Comparison of ENCODE assay signal across 8 cellular contexts in the genomic region with DNA sequence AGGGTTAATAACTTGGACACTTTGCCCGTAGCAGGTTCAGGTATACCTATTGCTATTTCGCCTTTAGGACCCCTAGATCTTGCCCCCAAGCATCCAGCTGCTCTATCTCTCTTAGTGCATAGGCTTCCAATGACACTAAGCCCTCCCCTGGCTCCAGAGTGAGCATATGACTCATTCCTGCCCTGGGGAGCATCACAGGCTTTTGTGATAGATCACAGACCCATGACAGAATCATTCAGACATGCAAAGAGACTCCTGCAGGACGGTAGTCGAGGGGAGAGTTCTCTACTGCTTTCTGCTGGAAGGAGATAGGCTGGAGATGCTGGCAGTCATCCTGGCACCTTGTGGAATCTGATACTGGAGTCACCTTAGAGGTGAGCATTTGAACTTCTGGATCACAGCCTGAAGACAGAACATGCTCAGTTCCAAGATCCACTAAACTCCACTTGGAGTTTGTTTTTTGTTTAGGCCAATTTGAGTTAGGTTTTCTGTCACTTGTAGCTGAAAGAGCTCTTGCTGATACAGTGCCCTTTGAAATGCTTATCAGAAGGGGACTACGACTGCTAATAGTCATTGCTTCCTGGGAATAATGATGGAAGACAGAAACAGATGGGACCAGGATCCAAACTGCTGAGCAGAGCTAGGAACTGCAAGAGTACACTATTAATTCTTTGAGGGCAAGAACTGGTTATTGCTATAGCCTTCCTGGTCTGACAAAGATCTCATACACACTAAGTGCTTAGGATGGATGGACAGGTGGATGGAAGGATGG. TPM values are rescaled to one million over a fixed set of nuclear protein-coding genes. Genes with fewer than 3 reads are reported as not detected.
A peak's percentile ranks its signal among the peaks of the same experiment; 100 is the strongest.
DNase-seq lines count a peak whose midpoint lies in the region; ATAC-seq and TF ChIP-seq lines count a peak whose summit lies in the region.

No MANE protein-coding gene starts in this region.

- intact Hi-C loops in mammary epithelial cell (cut with micrococcal nuclease), result no loop called here
- intact Hi-C loops in left lung (cut with DNase I), result no loop called here
- intact Hi-C loops in upper lobe of right lung (cut with DNase I), result no loop called here

- no peaks in the 10 kb centered on the region for H3K27me3 ChIP-seq in BJ (ENCODE audit: control insufficient read depth, insufficient read depth, low read length)
- H3K27me3 ChIP-seq in mammary epithelial cell (ENCODE audit: insufficient read depth, low read length), result no peaks in the 10 kb centered on the region
- H3K27me3 ChIP-seq in left lung, result no peaks in the 10 kb centered on the region
- H3K27me3 ChIP-seq in upper lobe of right lung, result no peaks in the 10 kb centered on the region

- no peak overlapping the region for H3K9ac ChIP-seq in mammary epithelial cell (ENCODE audit: insufficient read depth, low read length)

- H3K4me1 ChIP-seq in mammary epithelial cell (ENCODE audit: insufficient read depth, low read length) (peaks cover 13% of the 10 kb centered on the region), left lung (peaks cover 8 to 31% of the 10 kb centered on the region in 2 donors), upper lobe of right lung (peaks cover 32% of the 10 kb centered on the region)

- WGBS in mammary epithelial cell (ENCODE audit: low coverage, missing lambda C conversion rate), result 20% methylated on average over 5 of the region's 5 CpGs

- TF ChIP-seq CTCF in BJ (IDR thresholded peaks at IDR 0.05; ENCODE audit: insufficient read depth, low read depth, low read length), result 0 out of 2 replicates have a peak, but pooled peaks have one; percentile 9
- TF ChIP-seq CTCF in mammary epithelial cell (conservative IDR thresholded peaks at IDR 0.05 in 1 of 2, IDR thresholded peaks at IDR 0.05 in 1 of 2; ENCODE audit: extremely low read depth in 1 of 2, insufficient read depth in 1 of 2, low read depth in 1 of 2, low read length in 2 of 2), result no peak
- TF ChIP-seq CTCF in left lung (IDR thresholded peaks at IDR 0.05), result no peak
- TF ChIP-seq CTCF in upper lobe of right lung (IDR thresholded peaks at IDR 0.05), result no peak

- ATAC-seq in GM18867 (IDR thresholded peaks at IDR 0.05; ENCODE audit: unreplicated experiment) (peak; percentile 75), HG03064 (IDR thresholded peaks at IDR 0.05; ENCODE audit: low read depth, unreplicated experiment) (peak; percentile 79), left lung (peak; percentile 81), upper lobe of right lung (peak; percentile 54)

- no peak overlapping the region for H3K27ac ChIP-seq in mammary epithelial cell (ENCODE audit: insufficient read depth, low read depth, low read length)
- no peak overlapping the region for H3K27ac ChIP-seq in left lung
- no peak overlapping the region for H3K27ac ChIP-seq in upper lobe of right lung

- CTCF ChIA-PET in BJ (lab: Yijun Ruan, JAX), result interaction anchor here (0.7 to 1.0 kb wide), 2 partner anchors 14 to 23 kb away, joined by 3 to 4 read pairs; no protein-coding TSS in a partner anchor
- CTCF ChIA-PET in mammary epithelial cell (lab: Charles Lee; ENCODE audit: low non-redundant PET), result no interaction called here

- H3K36me3 ChIP-seq in BJ (ENCODE audit: control insufficient read depth, insufficient read depth, low read length), result no peaks in the 10 kb centered on the region
- H3K36me3 ChIP-seq in mammary epithelial cell (ENCODE audit: insufficient read depth, low read length), result no peaks in the 10 kb centered on the region
- H3K36me3 ChIP-seq in left lung, result no peaks in the 10 kb centered on the region
- peaks cover 19% of the 10 kb centered on the region for H3K36me3 ChIP-seq in upper lobe of right lung

- H3K4me2 ChIP-seq in mammary epithelial cell (ENCODE audit: insufficient read depth, low read depth, low read length), result no peak overlapping the region

- DNase-seq in BJ (ENCODE audit: low read depth) (peak; percentile 40), NCI-H69 (lab: John Stamatoyannopoulos, UW) (peak; percentile 97), mammary epithelial cell (peak; percentile 88), left lung (no peak), upper lobe of right lung (no peak), T-helper 9 cell (no peak)

- POLR2A ChIA-PET in BJ (lab: Charles Lee), result interaction anchor here (0.6 kb wide), 1 partner anchor 12 kb away, joined by 6 read pairs; no protein-coding TSS in a partner anchor

- H3K79me2 ChIP-seq in mammary epithelial cell (ENCODE audit: insufficient read depth, low read length), result peaks cover 6% of the 10 kb centered on the region

- dilution Hi-C loops in mammary epithelial cell (cut with HindIII; ENCODE audit: low sequenced_read_pairs), result no loop called here

- BruUV-seq in mammary epithelial cell (replicated peaks; lab: Mats Ljungman, UMichigan), result no TSS peak

- no peak overlapping the region for H3K4me3 ChIP-seq in BJ (ENCODE audit: low read depth, low read length)
- no peak overlapping the region for H3K4me3 ChIP-seq in mammary epithelial cell (replicated peaks in 1 of 3; ENCODE audit: insufficient read depth in 1 of 3, low read depth in 2 of 3, low read length in 3 of 3)
- no peak overlapping the region for H3K4me3 ChIP-seq in left lung
- no peak overlapping the region for H3K4me3 ChIP-seq in upper lobe of right lung

- H4K20me1 ChIP-seq in mammary epithelial cell (ENCODE audit: insufficient read depth, low read length), result no peaks in the 10 kb centered on the region

- H2AFZ ChIP-seq in mammary epithelial cell (ENCODE audit: low read depth, low read length), result no peak overlapping the region

- H3K9me3 ChIP-seq in mammary epithelial cell (replicated peaks; ENCODE audit: insufficient read depth, low read length) (no peaks in the 10 kb centered on the region), left lung (no peaks in the 10 kb centered on the region), upper lobe of right lung (no peaks in the 10 kb centered on the region)

- in situ Hi-C loops in mammary epithelial cell (cut with MboI; ENCODE audit: low sequenced_read_pairs in 2 of 2), result no loop called here

RNA-seq across cellular contexts. Expression of a gene that starts 11.0 kb away (rescaled TPM):
- polyA plus RNA-seq in BJ (2011; rRNA removed) (3.4 and 5.8 TPM in 2 replicates), mammary epithelial cell (8.4 TPM)
- 0.43 and 0.82 TPM in 2 replicates for polyA minus RNA-seq in BJ (2011; rRNA and poly(A)+ RNA removed)
- total RNA-seq in mammary epithelial cell (1 to 10 TPM; 5.3 to 7.4 TPM), left lung (10 to 100 TPM; 12.7 to 19.6 TPM), upper lobe of right lung (20.6 TPM)
- 5.3 TPM for polyA minus RNA-seq in mammary epithelial cell

RNA-seq across cellular contexts. Expression of a gene that starts 24.9 kb away (rescaled TPM):
- polyA plus RNA-seq in BJ (2011; rRNA removed) (1.1 and 2.2 TPM in 2 replicates), mammary epithelial cell (1.8 TPM)
- polyA minus RNA-seq in BJ (2011; rRNA and poly(A)+ RNA removed), result 0.81 and 1.5 TPM in 2 replicates
- total RNA-seq in mammary epithelial cell (10 to 100 TPM; 11.2 to 14.8 TPM), left lung (10 to 100 TPM; 10.8 to 11.3 TPM), upper lobe of right lung (16.1 TPM)
- 7.0 TPM for polyA minus RNA-seq in mammary epithelial cell

RNA-seq across cellular contexts. Expression of a gene that starts 45.2 kb away (rescaled TPM):
- not detected in 2 replicates for polyA plus RNA-seq in BJ (2011; rRNA removed)
- not detected in 2 replicates for polyA minus RNA-seq in BJ (2011; rRNA and poly(A)+ RNA removed)
- not detected for total RNA-seq in mammary epithelial cell
- not detected for polyA plus RNA-seq in mammary epithelial cell
- not detected for polyA minus RNA-seq in mammary epithelial cell
- under 1 TPM in 1 of 2 donors, not detected in 1; 0.12 TPM for total RNA-seq in left lung
- 0.17 TPM for total RNA-seq in upper lobe of right lung

Comparison
In these comparisons a context has a peak if more than half of its experiments do, and no peak if none do; other contexts are left out.
1. DNase-seq: peak in BJ (single experiment), NCI-H69 (single experiment) and mammary epithelial cell (single experiment); none in left lung (0 of 2), upper lobe of right lung (single experiment) and T-helper 9 cell (single experiment).
2. Peak in every context shown above with its lines, with median percentiles within 50 percentile points of each other: ATAC-seq.